ENCODE assay signal across 1 cellular context in the genomic region with DNA sequence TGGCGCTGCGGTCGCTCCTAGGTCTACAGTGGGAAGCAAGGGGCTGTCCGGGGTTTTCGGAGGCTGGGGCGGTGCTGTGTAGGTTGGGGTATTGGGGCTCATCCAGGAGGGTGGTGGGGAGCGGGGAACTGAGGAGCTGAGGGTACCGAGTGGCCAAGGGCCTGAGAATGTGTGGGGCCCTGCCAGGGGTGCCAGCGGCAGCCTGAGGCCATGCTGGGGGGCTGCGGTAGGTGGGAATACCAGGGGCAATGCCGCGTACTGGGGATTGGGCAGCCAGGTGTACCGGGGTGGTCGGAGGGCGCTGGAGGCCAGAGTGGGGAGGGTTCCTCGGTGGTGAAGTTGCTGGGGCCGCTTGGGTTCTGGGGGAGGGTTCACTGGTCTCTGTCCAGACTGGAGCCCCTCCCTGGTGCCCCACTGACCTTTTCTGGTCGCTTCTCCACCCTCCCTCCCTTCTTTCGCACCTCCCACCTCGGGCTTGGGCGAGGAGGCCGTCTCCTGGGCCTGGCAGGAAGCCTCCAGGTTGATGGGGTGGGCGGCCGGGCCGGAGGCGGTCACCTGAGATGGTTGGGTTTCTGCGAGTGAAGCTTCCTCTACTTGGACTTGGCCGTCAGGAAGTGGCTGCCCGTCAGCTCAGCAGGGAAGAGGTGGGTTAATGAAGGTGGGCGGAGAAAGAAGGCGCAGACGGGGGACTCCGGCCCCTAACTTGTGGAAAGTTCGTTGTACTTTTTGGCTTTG.
A peak's percentile ranks its signal among the peaks of the same experiment; 100 is the strongest.
TF ChIP-seq lines count a peak whose summit lies in the region.

No MANE protein-coding gene starts in this region.

TF ChIP-seq in K562, 482 proteins besides CTCF, POLR2A, EP300 and RAD21:
- TF ChIP-seq, protein P1, sequence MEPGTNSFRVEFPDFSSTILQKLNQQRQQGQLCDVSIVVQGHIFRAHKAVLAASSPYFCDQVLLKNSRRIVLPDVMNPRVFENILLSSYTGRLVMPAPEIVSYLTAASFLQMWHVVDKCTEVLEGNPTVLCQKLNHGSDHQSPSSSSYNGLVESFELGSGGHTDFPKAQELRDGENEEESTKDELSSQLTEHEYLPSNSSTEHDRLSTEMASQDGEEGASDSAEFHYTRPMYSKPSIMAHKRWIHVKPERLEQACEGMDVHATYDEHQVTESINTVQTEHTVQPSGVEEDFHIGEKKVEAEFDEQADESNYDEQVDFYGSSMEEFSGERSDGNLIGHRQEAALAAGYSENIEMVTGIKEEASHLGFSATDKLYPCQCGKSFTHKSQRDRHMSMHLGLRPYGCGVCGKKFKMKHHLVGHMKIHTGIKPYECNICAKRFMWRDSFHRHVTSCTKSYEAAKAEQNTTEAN (CRISPR knock-in tag; IDR thresholded peaks at IDR 0.05) = no peak
- TF ChIP-seq, protein P2, sequence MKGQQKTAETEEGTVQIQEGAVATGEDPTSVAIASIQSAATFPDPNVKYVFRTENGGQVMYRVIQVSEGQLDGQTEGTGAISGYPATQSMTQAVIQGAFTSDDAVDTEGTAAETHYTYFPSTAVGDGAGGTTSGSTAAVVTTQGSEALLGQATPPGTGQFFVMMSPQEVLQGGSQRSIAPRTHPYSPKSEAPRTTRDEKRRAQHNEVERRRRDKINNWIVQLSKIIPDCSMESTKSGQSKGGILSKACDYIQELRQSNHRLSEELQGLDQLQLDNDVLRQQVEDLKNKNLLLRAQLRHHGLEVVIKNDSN (CRISPR knock-in tag; IDR thresholded peaks at IDR 0.05) = no peak
- TF ChIP-seq ETV1 (tag; conservative IDR thresholded peaks at IDR 0.05; ENCODE audit: low read depth) (no peak), ZNF408 (CRISPR knock-in tag; IDR thresholded peaks at IDR 0.05; ENCODE audit: low read depth) (no peak), ZBTB7A (IDR thresholded peaks at IDR 0.05; ENCODE audit: borderline replicate concordance, control insufficient read depth, low read depth, low read length) (peak; percentile 22; the same call in 1 of the 2 replicates), POLR2AphosphoS2 (IDR thresholded peaks at IDR 0.05; ENCODE audit: low read length) (no peak), NR1H2 (CRISPR knock-in tag; IDR thresholded peaks at IDR 0.05) (no peak), NR4A1 (CRISPR knock-in tag; IDR thresholded peaks at IDR 0.05) (no peak), NR4A1 (tag; IDR thresholded peaks at IDR 0.05) (no peak), ZFP30 (CRISPR knock-in tag; IDR thresholded peaks at IDR 0.05; ENCODE audit: borderline replicate concordance) (no peak), NFXL1 (CRISPR knock-in tag; IDR thresholded peaks at IDR 0.05) (no peak), EGR1 (conservative IDR thresholded peaks at IDR 0.05) (peak; percentile 43; the same call in 1 of the 2 replicates), RBFOX2 (IDR thresholded peaks at IDR 0.05; ENCODE audit: low read depth, low read length) (peak; percentile 43; the same call in 1 of the 2 replicates), SRSF3 (IDR thresholded peaks at IDR 0.05; ENCODE audit: insufficient read depth, low read length) (no peak), PHF8 (IDR thresholded peaks at IDR 0.05; ENCODE audit: borderline replicate concordance, low read length) (no peak), ATF1 (CRISPR knock-in tag; IDR thresholded peaks at IDR 0.05) (no peak), ATF1 (tag; IDR thresholded peaks at IDR 0.05) (no peak), LEF1 (IDR thresholded peaks at IDR 0.05) (no peak), SAP30 (IDR thresholded peaks at IDR 0.05; ENCODE audit: borderline replicate concordance, insufficient read depth, low read depth, low read length, poor library complexity, severe bottlenecking) (no peak)
- TF ChIP-seq, protein P3, sequence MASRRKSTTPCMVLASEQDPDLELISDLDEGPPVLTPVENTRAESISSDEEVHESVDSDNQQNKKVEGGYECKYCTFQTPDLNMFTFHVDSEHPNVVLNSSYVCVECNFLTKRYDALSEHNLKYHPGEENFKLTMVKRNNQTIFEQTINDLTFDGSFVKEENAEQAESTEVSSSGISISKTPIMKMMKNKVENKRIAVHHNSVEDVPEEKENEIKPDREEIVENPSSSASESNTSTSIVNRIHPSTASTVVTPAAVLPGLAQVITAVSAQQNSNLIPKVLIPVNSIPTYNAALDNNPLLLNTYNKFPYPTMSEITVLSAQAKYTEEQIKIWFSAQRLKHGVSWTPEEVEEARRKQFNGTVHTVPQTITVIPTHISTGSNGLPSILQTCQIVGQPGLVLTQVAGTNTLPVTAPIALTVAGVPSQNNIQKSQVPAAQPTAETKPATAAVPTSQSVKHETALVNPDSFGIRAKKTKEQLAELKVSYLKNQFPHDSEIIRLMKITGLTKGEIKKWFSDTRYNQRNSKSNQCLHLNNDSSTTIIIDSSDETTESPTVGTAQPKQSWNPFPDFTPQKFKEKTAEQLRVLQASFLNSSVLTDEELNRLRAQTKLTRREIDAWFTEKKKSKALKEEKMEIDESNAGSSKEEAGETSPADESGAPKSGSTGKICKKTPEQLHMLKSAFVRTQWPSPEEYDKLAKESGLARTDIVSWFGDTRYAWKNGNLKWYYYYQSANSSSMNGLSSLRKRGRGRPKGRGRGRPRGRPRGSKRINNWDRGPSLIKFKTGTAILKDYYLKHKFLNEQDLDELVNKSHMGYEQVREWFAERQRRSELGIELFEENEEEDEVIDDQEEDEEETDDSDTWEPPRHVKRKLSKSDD (conservative IDR thresholded peaks at IDR 0.05; ENCODE audit: low read length) = no peak
